8 cellular contexts compared by ENCODE assay signal in genomic region chr3:32510075-32510724, GRCh38. TPM values are rescaled to one million over a fixed set of nuclear protein-coding genes. Genes with fewer than 3 reads are reported as not detected.
DNase-seq lines count a peak whose midpoint lies in the region; ATAC-seq and TF ChIP-seq lines count a peak whose summit lies in the region.

No MANE protein-coding gene starts in this region.

- no peaks in the 10 kb centered on the region for H3K36me3 ChIP-seq in KMS-11 (ENCODE audit: insufficient read depth)
- no peaks in the 10 kb centered on the region for H3K36me3 ChIP-seq in aorta (ENCODE audit: control insufficient read depth in 1 of 2, insufficient read depth in 2 of 2, low read length in 1 of 2)

- H2AFZ ChIP-seq in KMS-11 (ENCODE audit: low read depth), result no peak overlapping the region

- peaks cover 2% of the 10 kb centered on the region for H3K4me1 Mint-ChIP-seq in activated naive CD4-positive, alpha-beta T cell treated with anti-CD3 and anti-CD28 coated beads for 36 hours (ENCODE audit: low read depth)

- no peaks in the 10 kb centered on the region for H3K9me3 ChIP-seq in aorta (ENCODE audit: control insufficient read depth, low read length)

- ATAC-seq in GM21529 (IDR thresholded peaks at IDR 0.05; ENCODE audit: unreplicated experiment) (peak; percentile 78), aorta (ENCODE audit: low FRiP score) (peak; percentile 87)

- no peak overlapping the region for H3K27ac Mint-ChIP-seq in activated naive CD4-positive, alpha-beta T cell treated with anti-CD3 and anti-CD28 coated beads for 36 hours

- TF ChIP-seq CTCF in KMS-11 (conservative IDR thresholded peaks at IDR 0.05; ENCODE audit: low read depth, low read length), result peak; percentile 63

- WGBS in aorta, 2 donors, result 33% methylated on average over 3 of the region's 3 CpGs

- DNase-seq in Daoy (ENCODE audit: low read depth) (peak; percentile 41), SIG-M5 treated with dmso at 0.1 percent for 504 hours (lab: John Stamatoyannopoulos, UW; ENCODE audit: unreplicated experiment) (peak; percentile 79), globus pallidus (ENCODE audit: low spot score) (peak; percentile 78), pons (ENCODE audit: low spot score) (peak; percentile 91), aorta (peak in 1 of 2 donors; percentile 69)
- DNase-seq in activated naive CD4-positive, alpha-beta T cell treated with anti-CD3 and anti-CD28 coated beads for 36 hours, result peak; percentile 86

- H3K9ac ChIP-seq in KMS-11, result no peak overlapping the region

- no peaks in the 10 kb centered on the region for H3K9me3 Mint-ChIP-seq in activated naive CD4-positive, alpha-beta T cell treated with anti-CD3 and anti-CD28 coated beads for 36 hours

- H3K4me3 ChIP-seq in KMS-11 (IDR thresholded peaks at IDR 0.05; ENCODE audit: insufficient read depth, low read depth, low read length) (no peak overlapping the region), aorta (ENCODE audit: low read length in 2 of 2) (no peak overlapping the region)

- no peaks in the 10 kb centered on the region for H3K27me3 ChIP-seq in KMS-11 (ENCODE audit: insufficient read depth, low read depth)
- no peaks in the 10 kb centered on the region for H3K27me3 ChIP-seq in aorta (ENCODE audit: control insufficient read depth in 1 of 2, insufficient read depth in 2 of 2, low read length in 1 of 2)

- no peaks in the 10 kb centered on the region for H3K79me2 ChIP-seq in KMS-11 (ENCODE audit: insufficient read depth, low read depth)

- no peak overlapping the region for H3K4me3 Mint-ChIP-seq in activated naive CD4-positive, alpha-beta T cell treated with anti-CD3 and anti-CD28 coated beads for 36 hours

- CTCF ChIA-PET in activated naive CD4-positive, alpha-beta T cell treated with anti-CD3 and anti-CD28 coated beads for 36 hours (lab: Charles Lee), result interaction anchor here (0.7 to 1.9 kb wide), 15 partner anchors 8 to 572 kb away, joined by 3 to 12 read pairs (median 3); no protein-coding TSS in a partner anchor

- intact Hi-C loops in activated naive CD4-positive, alpha-beta T cell treated with anti-CD3 and anti-CD28 coated beads for 36 hours (cut with micrococcal nuclease), result loop anchor here (1.0 to 2.0 kb wide), 6 partner anchors 61 to 424 kb away; partner anchors contain the start of gene DYNC1LI1
- intact Hi-C loops in aorta (cut with DNase I), result loop anchor here (1.0 to 2.0 kb wide), 3 partner anchors 59 to 155 kb away; no protein-coding TSS in a partner anchor

- no peak overlapping the region for H3K27ac ChIP-seq in KMS-11
- H3K27ac ChIP-seq in aorta (ENCODE audit: low read depth in 1 of 2, low read length in 2 of 2), result no peak overlapping the region

- H3K27me3 Mint-ChIP-seq in activated naive CD4-positive, alpha-beta T cell treated with anti-CD3 and anti-CD28 coated beads for 36 hours (ENCODE audit: low read depth), result no peaks in the 10 kb centered on the region

- H3K4me1 ChIP-seq in KMS-11 (ENCODE audit: low read depth, poor library complexity, severe bottlenecking) (no peaks in the 10 kb centered on the region), aorta (ENCODE audit: control insufficient read depth in 1 of 2, insufficient read depth in 2 of 2, low read length in 2 of 2) (no peaks in the 10 kb centered on the region)

- H3K4me2 ChIP-seq in KMS-11, result no peak overlapping the region

- no peaks in the 10 kb centered on the region for H3K36me3 Mint-ChIP-seq in activated naive CD4-positive, alpha-beta T cell treated with anti-CD3 and anti-CD28 coated beads for 36 hours (ENCODE audit: low read depth)

- no peaks in the 10 kb centered on the region for H4K20me1 ChIP-seq in KMS-11 (ENCODE audit: insufficient read depth)

RNA-seq across cellular contexts. Expression of gene CMTM6, which starts 7.5 kb away (rescaled TPM):
- 63.9 and 75.6 TPM in 2 replicates for total RNA-seq in Daoy (2014; rRNA removed; shearing (Covaris generic))
- 10 to 100 TPM; 43.7 to 44.3 TPM for total RNA-seq in activated naive CD4-positive, alpha-beta T cell treated with anti-CD3 and anti-CD28 coated beads for 36 hours
- 10 to 100 TPM; 31.8 to 32.1 TPM for total RNA-seq in aorta
- 10 to 100 TPM; 19.0 to 19.9 TPM for polyA plus RNA-seq in aorta
